Comparison of ENCODE assay signal across 1 cellular context in genomic region chr13:19962894-19963293, GRCh38.
TF ChIP-seq lines count a peak whose summit lies in the region.

No MANE protein-coding gene starts in this region.

TF ChIP-seq in WTC11, 78 proteins besides CTCF, POLR2A, EP300 and RAD21 (continued from another document):
- TF ChIP-seq IRF1 (CRISPR knock-in tag; IDR thresholded peaks at IDR 0.05) (no peak), GRHL2 (CRISPR knock-in tag; IDR thresholded peaks at IDR 0.05; ENCODE audit: insufficient replicate concordance, severe bottlenecking) (no peak), ZBTB21 (CRISPR knock-in tag; IDR thresholded peaks at IDR 0.05; ENCODE audit: borderline replicate concordance) (no peak), TP53 (CRISPR knock-in tag; IDR thresholded peaks at IDR 0.05) (no peak), ELF4 (CRISPR knock-in tag; IDR thresholded peaks at IDR 0.05; ENCODE audit: low read depth) (no peak), SOX15 (CRISPR knock-in tag; IDR thresholded peaks at IDR 0.05) (no peak), MXD4 (CRISPR knock-in tag; IDR thresholded peaks at IDR 0.05; ENCODE audit: borderline replicate concordance) (no peak), RORB (CRISPR knock-in tag; IDR thresholded peaks at IDR 0.05) (no peak)
- TF ChIP-seq, protein P1, sequence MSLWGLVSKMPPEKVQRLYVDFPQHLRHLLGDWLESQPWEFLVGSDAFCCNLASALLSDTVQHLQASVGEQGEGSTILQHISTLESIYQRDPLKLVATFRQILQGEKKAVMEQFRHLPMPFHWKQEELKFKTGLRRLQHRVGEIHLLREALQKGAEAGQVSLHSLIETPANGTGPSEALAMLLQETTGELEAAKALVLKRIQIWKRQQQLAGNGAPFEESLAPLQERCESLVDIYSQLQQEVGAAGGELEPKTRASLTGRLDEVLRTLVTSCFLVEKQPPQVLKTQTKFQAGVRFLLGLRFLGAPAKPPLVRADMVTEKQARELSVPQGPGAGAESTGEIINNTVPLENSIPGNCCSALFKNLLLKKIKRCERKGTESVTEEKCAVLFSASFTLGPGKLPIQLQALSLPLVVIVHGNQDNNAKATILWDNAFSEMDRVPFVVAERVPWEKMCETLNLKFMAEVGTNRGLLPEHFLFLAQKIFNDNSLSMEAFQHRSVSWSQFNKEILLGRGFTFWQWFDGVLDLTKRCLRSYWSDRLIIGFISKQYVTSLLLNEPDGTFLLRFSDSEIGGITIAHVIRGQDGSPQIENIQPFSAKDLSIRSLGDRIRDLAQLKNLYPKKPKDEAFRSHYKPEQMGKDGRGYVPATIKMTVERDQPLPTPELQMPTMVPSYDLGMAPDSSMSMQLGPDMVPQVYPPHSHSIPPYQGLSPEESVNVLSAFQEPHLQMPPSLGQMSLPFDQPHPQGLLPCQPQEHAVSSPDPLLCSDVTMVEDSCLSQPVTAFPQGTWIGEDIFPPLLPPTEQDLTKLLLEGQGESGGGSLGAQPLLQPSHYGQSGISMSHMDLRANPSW (CRISPR knock-in tag; conservative IDR thresholded peaks at IDR 0.05; ENCODE audit: low read depth), result no peak
- TF ChIP-seq, protein P2, sequence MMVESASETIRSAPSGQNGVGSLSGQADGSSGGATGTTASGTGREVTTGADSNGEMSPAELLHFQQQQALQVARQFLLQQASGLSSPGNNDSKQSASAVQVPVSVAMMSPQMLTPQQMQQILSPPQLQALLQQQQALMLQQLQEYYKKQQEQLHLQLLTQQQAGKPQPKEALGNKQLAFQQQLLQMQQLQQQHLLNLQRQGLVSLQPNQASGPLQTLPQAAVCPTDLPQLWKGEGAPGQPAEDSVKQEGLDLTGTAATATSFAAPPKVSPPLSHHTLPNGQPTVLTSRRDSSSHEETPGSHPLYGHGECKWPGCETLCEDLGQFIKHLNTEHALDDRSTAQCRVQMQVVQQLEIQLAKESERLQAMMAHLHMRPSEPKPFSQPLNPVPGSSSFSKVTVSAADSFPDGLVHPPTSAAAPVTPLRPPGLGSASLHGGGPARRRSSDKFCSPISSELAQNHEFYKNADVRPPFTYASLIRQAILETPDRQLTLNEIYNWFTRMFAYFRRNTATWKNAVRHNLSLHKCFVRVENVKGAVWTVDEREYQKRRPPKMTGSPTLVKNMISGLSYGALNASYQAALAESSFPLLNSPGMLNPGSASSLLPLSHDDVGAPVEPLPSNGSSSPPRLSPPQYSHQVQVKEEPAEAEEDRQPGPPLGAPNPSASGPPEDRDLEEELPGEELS (CRISPR knock-in tag; IDR thresholded peaks at IDR 0.05), result no peak
- TF ChIP-seq, protein P3, sequence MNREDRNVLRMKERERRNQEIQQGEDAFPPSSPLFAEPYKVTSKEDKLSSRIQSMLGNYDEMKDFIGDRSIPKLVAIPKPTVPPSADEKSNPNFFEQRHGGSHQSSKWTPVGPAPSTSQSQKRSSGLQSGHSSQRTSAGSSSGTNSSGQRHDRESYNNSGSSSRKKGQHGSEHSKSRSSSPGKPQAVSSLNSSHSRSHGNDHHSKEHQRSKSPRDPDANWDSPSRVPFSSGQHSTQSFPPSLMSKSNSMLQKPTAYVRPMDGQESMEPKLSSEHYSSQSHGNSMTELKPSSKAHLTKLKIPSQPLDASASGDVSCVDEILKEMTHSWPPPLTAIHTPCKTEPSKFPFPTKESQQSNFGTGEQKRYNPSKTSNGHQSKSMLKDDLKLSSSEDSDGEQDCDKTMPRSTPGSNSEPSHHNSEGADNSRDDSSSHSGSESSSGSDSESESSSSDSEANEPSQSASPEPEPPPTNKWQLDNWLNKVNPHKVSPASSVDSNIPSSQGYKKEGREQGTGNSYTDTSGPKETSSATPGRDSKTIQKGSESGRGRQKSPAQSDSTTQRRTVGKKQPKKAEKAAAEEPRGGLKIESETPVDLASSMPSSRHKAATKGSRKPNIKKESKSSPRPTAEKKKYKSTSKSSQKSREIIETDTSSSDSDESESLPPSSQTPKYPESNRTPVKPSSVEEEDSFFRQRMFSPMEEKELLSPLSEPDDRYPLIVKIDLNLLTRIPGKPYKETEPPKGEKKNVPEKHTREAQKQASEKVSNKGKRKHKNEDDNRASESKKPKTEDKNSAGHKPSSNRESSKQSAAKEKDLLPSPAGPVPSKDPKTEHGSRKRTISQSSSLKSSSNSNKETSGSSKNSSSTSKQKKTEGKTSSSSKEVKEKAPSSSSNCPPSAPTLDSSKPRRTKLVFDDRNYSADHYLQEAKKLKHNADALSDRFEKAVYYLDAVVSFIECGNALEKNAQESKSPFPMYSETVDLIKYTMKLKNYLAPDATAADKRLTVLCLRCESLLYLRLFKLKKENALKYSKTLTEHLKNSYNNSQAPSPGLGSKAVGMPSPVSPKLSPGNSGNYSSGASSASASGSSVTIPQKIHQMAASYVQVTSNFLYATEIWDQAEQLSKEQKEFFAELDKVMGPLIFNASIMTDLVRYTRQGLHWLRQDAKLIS (CRISPR knock-in tag; IDR thresholded peaks at IDR 0.05; ENCODE audit: borderline replicate concordance), result no peak
- TF ChIP-seq, protein P4, sequence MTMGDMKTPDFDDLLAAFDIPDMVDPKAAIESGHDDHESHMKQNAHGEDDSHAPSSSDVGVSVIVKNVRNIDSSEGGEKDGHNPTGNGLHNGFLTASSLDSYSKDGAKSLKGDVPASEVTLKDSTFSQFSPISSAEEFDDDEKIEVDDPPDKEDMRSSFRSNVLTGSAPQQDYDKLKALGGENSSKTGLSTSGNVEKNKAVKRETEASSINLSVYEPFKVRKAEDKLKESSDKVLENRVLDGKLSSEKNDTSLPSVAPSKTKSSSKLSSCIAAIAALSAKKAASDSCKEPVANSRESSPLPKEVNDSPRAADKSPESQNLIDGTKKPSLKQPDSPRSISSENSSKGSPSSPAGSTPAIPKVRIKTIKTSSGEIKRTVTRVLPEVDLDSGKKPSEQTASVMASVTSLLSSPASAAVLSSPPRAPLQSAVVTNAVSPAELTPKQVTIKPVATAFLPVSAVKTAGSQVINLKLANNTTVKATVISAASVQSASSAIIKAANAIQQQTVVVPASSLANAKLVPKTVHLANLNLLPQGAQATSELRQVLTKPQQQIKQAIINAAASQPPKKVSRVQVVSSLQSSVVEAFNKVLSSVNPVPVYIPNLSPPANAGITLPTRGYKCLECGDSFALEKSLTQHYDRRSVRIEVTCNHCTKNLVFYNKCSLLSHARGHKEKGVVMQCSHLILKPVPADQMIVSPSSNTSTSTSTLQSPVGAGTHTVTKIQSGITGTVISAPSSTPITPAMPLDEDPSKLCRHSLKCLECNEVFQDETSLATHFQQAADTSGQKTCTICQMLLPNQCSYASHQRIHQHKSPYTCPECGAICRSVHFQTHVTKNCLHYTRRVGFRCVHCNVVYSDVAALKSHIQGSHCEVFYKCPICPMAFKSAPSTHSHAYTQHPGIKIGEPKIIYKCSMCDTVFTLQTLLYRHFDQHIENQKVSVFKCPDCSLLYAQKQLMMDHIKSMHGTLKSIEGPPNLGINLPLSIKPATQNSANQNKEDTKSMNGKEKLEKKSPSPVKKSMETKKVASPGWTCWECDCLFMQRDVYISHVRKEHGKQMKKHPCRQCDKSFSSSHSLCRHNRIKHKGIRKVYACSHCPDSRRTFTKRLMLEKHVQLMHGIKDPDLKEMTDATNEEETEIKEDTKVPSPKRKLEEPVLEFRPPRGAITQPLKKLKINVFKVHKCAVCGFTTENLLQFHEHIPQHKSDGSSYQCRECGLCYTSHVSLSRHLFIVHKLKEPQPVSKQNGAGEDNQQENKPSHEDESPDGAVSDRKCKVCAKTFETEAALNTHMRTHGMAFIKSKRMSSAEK (CRISPR knock-in tag; IDR thresholded peaks at IDR 0.05; ENCODE audit: borderline replicate concordance), result no peak
- TF ChIP-seq, protein P5, sequence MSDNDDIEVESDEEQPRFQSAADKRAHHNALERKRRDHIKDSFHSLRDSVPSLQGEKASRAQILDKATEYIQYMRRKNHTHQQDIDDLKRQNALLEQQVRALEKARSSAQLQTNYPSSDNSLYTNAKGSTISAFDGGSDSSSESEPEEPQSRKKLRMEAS (CRISPR knock-in tag; IDR thresholded peaks at IDR 0.05), result no peak
